Comparison of ENCODE assay signal across 8 cellular contexts in the genomic region with DNA sequence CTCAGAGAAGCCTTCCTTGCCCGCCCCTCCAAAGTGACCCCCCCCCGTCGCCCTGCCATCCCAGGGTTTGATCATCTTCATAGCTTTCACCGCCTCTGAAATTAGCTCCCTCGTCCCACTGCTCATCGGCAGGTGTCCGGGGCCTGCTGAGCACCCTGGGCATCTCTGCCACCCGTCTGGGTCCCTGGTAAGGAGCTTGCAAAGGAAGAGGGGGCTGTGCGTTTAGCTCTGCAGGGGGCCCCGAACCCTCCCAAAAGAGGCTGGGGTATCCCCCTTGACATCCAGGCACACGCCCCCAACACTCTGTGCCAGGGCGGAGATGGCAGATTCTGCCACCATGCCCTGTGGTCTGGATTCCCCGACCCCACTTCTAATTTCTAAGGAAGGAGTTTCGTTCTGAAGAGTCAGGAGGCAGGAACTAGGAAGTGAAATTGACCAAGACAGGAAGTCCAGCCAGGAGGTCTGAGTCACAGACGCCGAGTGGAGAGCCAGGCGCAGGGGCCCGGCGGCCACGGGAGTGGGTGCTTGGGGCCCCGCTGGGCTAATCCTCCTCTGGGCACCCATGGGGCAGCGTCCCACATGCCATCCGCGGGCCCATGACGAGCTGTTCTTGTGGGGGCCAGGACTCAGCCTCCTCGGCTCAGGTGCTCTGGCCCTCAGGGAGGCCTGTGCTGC.
DNase-seq lines count a peak whose midpoint lies in the region; ATAC-seq, FAIRE-seq and TF ChIP-seq lines count a peak whose summit lies in the region.

No MANE protein-coding gene starts in this region.

- ATAC-seq in upper lobe of right lung = peak; percentile 55
- ATAC-seq in HG02610 (IDR thresholded peaks at IDR 0.05; ENCODE audit: unreplicated experiment) = no peak

- DNase-seq in T-helper 1 cell (no peak), HTR-8/SVneo (ENCODE audit: insufficient read length, low spot score) (peak; percentile 73), amniotic epithelial cell (ENCODE audit: low read depth) (peak; percentile 84), upper lobe of right lung (peak; percentile 86), NCI-H187 (lab: John Stamatoyannopoulos, UW) (no peak)

- no peak overlapping the region for H3K4me3 ChIP-seq in upper lobe of right lung

- peak overlapping the region; percentile 60 for H3K27ac Mint-ChIP-seq in T-helper 1 cell treated with Interleukin-12 subunit alpha and Interleukin-12 subunit beta and Interleukin-4 antibody, amounts not matched to agents 30 μg/mL and 1 μg/mL, for 36 hours

- intact Hi-C loops in upper lobe of right lung (cut with DNase I) = no loop called here

- H3K9me3 Mint-ChIP-seq in T-helper 1 cell treated with Interleukin-12 subunit alpha and Interleukin-12 subunit beta and Interleukin-4 antibody, amounts not matched to agents 30 μg/mL and 1 μg/mL, for 36 hours = no peaks in the 10 kb centered on the region

- H3K4me1 ChIP-seq in upper lobe of right lung = peaks cover 79% of the 10 kb centered on the region

- peaks cover 13% of the 10 kb centered on the region for H3K4me1 Mint-ChIP-seq in T-helper 1 cell treated with Interleukin-12 subunit alpha and Interleukin-12 subunit beta and Interleukin-4 antibody, amounts not matched to agents 30 μg/mL and 1 μg/mL, for 36 hours (ENCODE audit: low read depth)

- no peak for TF ChIP-seq CTCF in upper lobe of right lung (IDR thresholded peaks at IDR 0.05)

- no peaks in the 10 kb centered on the region for H3K27me3 ChIP-seq in layer of hippocampus (ENCODE audit: control insufficient read depth, insufficient read depth, low read length)
- no peaks in the 10 kb centered on the region for H3K27me3 ChIP-seq in upper lobe of right lung

- no peak for FAIRE-seq in HTR-8/SVneo (lab: Jason Lieb, UNC)

- H3K4me3 Mint-ChIP-seq in T-helper 1 cell treated with Interleukin-12 subunit alpha and Interleukin-12 subunit beta and Interleukin-4 antibody, amounts not matched to agents 30 μg/mL and 1 μg/mL, for 36 hours = no peak overlapping the region

- peaks cover 25% of the 10 kb centered on the region for H3K36me3 ChIP-seq in upper lobe of right lung

- H3K27ac ChIP-seq in layer of hippocampus (ENCODE audit: low read depth, low read length) (peak overlapping the region; percentile 88), upper lobe of right lung (peak overlapping the region; percentile 81)

- no peaks in the 10 kb centered on the region for H3K9me3 ChIP-seq in upper lobe of right lung

- H3K36me3 Mint-ChIP-seq in T-helper 1 cell treated with Interleukin-12 subunit alpha and Interleukin-12 subunit beta and Interleukin-4 antibody, amounts not matched to agents 30 μg/mL and 1 μg/mL, for 36 hours (ENCODE audit: low read depth) = peaks cover 2% of the 10 kb centered on the region

- peaks cover 5% of the 10 kb centered on the region for H3K27me3 Mint-ChIP-seq in T-helper 1 cell treated with Interleukin-12 subunit alpha and Interleukin-12 subunit beta and Interleukin-4 antibody, amounts not matched to agents 30 μg/mL and 1 μg/mL, for 36 hours (ENCODE audit: low read depth)

Comparison
In these comparisons a context has a peak if more than half of its experiments do, and no peak if none do; other contexts are left out.
1. DNase-seq: peak in HTR-8/SVneo (single experiment), amniotic epithelial cell (single experiment) and upper lobe of right lung (single experiment); none in T-helper 1 cell (0 of 5) and NCI-H187 (0 of 2).